1 cellular context compared by ENCODE assay signal in genomic region chr12:46657416-46658411, GRCh38.
TF ChIP-seq lines count a peak whose summit lies in the region.

No MANE protein-coding gene starts in this region.

TF ChIP-seq in K562, 482 proteins besides CTCF, POLR2A, EP300 and RAD21 (continued from another document and continues in another):
- TF ChIP-seq ARID4B (CRISPR knock-in tag; IDR thresholded peaks at IDR 0.05) (no peak), ZNF12 (CRISPR knock-in tag; IDR thresholded peaks at IDR 0.05) (no peak), NFE2 (IDR thresholded peaks at IDR 0.05; ENCODE audit: low read depth) (no peak), NR0B1 (IDR thresholded peaks at IDR 0.05; ENCODE audit: partially characterized antibody) (no peak), MCM5 (IDR thresholded peaks at IDR 0.05; ENCODE audit: low read depth) (no peak), BDP1 (IDR thresholded peaks at IDR 0.05; ENCODE audit: insufficient read depth, insufficient read length) (no peak), SMARCE1 (IDR thresholded peaks at IDR 0.05) (peak; percentile 41; the same call in 1 of the 2 replicates), CEBPZ (IDR thresholded peaks at IDR 0.05; ENCODE audit: borderline replicate concordance, low read depth, low read length) (no peak), NEUROD1 (IDR thresholded peaks at IDR 0.05; ENCODE audit: borderline replicate concordance, low read depth, low read length, partially characterized antibody) (no peak), PATZ1 (CRISPR knock-in tag; IDR thresholded peaks at IDR 0.05; ENCODE audit: borderline replicate concordance) (no peak), TFAP4 (CRISPR knock-in tag; IDR thresholded peaks at IDR 0.05; ENCODE audit: borderline replicate concordance) (no peak; the same call in 1 of the 2 replicates), SPI1 (IDR thresholded peaks at IDR 0.05; ENCODE audit: borderline replicate concordance, low read depth, low read length) (no peak), ZBTB12 (CRISPR knock-in tag; IDR thresholded peaks at IDR 0.05) (no peak), GTF3C2 (IDR thresholded peaks at IDR 0.05; ENCODE audit: borderline replicate concordance, extremely low read depth, insufficient read length) (no peak), ATF2 (CRISPR knock-in tag; IDR thresholded peaks at IDR 0.05) (no peak), NFRKB (IDR thresholded peaks at IDR 0.05; ENCODE audit: low read depth) (no peak; the same call in 1 of the 2 replicates), MTA2 (IDR thresholded peaks at IDR 0.05; ENCODE audit: low read depth) (no peak), HNRNPLL (IDR thresholded peaks at IDR 0.05; ENCODE audit: low read depth, low read length, poor library complexity, severe bottlenecking) (no peak), ZNF655 (CRISPR knock-in tag; IDR thresholded peaks at IDR 0.05) (no peak), E4F1 (CRISPR knock-in tag; IDR thresholded peaks at IDR 0.05; ENCODE audit: borderline replicate concordance) (no peak), NR4A1 (CRISPR knock-in tag; IDR thresholded peaks at IDR 0.05) (no peak), NR4A1 (tag; IDR thresholded peaks at IDR 0.05) (no peak), ZFP30 (CRISPR knock-in tag; IDR thresholded peaks at IDR 0.05; ENCODE audit: borderline replicate concordance) (no peak), HNRNPK (IDR thresholded peaks at IDR 0.05; ENCODE audit: low read depth, low read length, poor library complexity, severe bottlenecking) (no peak), NCOA1 (IDR thresholded peaks at IDR 0.05; ENCODE audit: low read depth) (no peak), CBX8 (IDR thresholded peaks at IDR 0.05; ENCODE audit: borderline replicate concordance, extremely low read depth, low read depth, low read length, poor library complexity, severe bottlenecking) (no peak), MED1 (CRISPR knock-in tag; IDR thresholded peaks at IDR 0.05; ENCODE audit: borderline replicate concordance) (no peak), PHB2 (IDR thresholded peaks at IDR 0.05; ENCODE audit: low read depth) (no peak), SMAD1 (IDR thresholded peaks at IDR 0.05; ENCODE audit: low read depth, low read length, partially characterized antibody) (no peak), HOMEZ (CRISPR knock-in tag; IDR thresholded peaks at IDR 0.05) (no peak)
